ENCODE assay signal across 15 cellular contexts in the genomic region with DNA sequence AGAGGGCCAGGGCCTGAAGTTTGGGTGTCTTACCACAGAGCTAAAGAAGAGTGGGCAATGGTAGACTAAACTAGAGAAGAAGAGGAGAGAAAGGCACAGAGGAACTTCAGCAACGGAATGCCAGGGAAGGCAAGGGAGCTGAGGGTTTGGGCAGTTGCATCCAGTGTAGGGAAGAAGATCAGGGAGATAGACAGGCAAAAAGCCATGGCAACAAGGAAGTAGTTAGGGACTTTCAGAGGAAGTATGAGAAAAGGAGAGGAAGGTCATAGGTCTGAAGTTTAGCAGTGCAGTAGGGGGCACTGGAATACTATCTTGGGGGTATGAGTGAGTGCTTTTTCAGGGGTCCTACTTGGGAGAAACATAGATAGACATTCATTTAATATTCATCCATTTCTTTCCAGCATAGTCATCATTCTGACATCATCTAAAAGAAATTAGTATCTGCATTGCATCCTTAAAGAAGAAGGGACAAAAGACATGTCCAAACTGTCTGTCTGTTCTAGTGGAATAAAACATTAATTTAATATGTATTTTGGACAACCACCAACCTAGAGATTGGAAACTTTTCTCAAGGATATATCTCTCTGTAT. TPM values are rescaled to one million over a fixed set of nuclear protein-coding genes. Genes with fewer than 3 reads are reported as not detected.
DNase-seq lines count a peak whose midpoint lies in the region; TF ChIP-seq lines count a peak whose summit lies in the region.
"Had no signal": no experiment of that assay in that cellular context is flagged by ENCODE, and none has a peak within 500 bp of the region (broad histone marks: within the 10 kb centered on the region; RNA-seq: fewer than 3 reads in every experiment).

No MANE protein-coding gene starts in this region.

- H3K4me1 Mint-ChIP-seq in T-helper 2 cell treated with Interferon-gamma antibody and Interleukin-4, amounts not matched to agents 5 μg/mL and 100 μg/mL, for 36 hours (ENCODE audit: low read depth): peaks cover 11% of the 10 kb centered on the region
- H3K4me1 Mint-ChIP-seq in dendritic cell treated with granulocyte-macrophage colony-stimulating factor and Interleukin-4, amounts not matched to agents 40 ng/mL and 50 ng/mL, for 4 days (ENCODE audit: low read depth): peaks cover 29% of the 10 kb centered on the region
- H3K4me1 Mint-ChIP-seq in neural crest cell: peaks cover 21% of the 10 kb centered on the region
- H3K4me1 Mint-ChIP-seq in chondrocyte (ENCODE audit: low read depth): peaks cover 18% of the 10 kb centered on the region

- no peak for TF ChIP-seq CTCF in neural crest cell (conservative IDR thresholded peaks at IDR 0.05)
- no peak for TF ChIP-seq CTCF in chondrocyte (IDR thresholded peaks at IDR 0.05)

- intact Hi-C loops in dendritic cell treated with granulocyte-macrophage colony-stimulating factor and Interleukin-4, amounts not matched to agents 40 ng/mL and 50 ng/mL, for 4 days (cut with micrococcal nuclease): no loop called here

- H3K27ac Mint-ChIP-seq in T-helper 2 cell treated with Interferon-gamma antibody and Interleukin-4, amounts not matched to agents 5 μg/mL and 100 μg/mL, for 36 hours: no peak overlapping the region
- peak overlapping the region; percentile 18 for H3K27ac Mint-ChIP-seq in dendritic cell treated with granulocyte-macrophage colony-stimulating factor and Interleukin-4, amounts not matched to agents 40 ng/mL and 50 ng/mL, for 4 days
- H3K27ac Mint-ChIP-seq in neural crest cell (ENCODE audit: unreplicated experiment) (peak overlapping the region; percentile 61), chondrocyte (ENCODE audit: unreplicated experiment) (no peak overlapping the region)
- H3K27ac Mint-ChIP-seq: activated CD4-positive, alpha-beta memory T cell treated with anti-CD3 and anti-CD28 coated beads for 36 hours; neural progenitor cell had no signal

- no peaks in the 10 kb centered on the region for H3K9me3 Mint-ChIP-seq in T-helper 2 cell treated with Interferon-gamma antibody and Interleukin-4, amounts not matched to agents 5 μg/mL and 100 μg/mL, for 36 hours
- H3K9me3 Mint-ChIP-seq in dendritic cell treated with granulocyte-macrophage colony-stimulating factor and Interleukin-4, amounts not matched to agents 40 ng/mL and 50 ng/mL, for 4 days: no peaks in the 10 kb centered on the region
- no peaks in the 10 kb centered on the region for H3K9me3 Mint-ChIP-seq in neural crest cell
- no peaks in the 10 kb centered on the region for H3K9me3 Mint-ChIP-seq in chondrocyte (ENCODE audit: low read depth)
- H3K9me3 Mint-ChIP-seq: activated CD4-positive, alpha-beta memory T cell treated with anti-CD3 and anti-CD28 coated beads for 36 hours; neural progenitor cell had no signal

- H3K4me3 Mint-ChIP-seq in T-helper 2 cell treated with Interferon-gamma antibody and Interleukin-4, amounts not matched to agents 5 μg/mL and 100 μg/mL, for 36 hours: peak overlapping the region; percentile 2
- no peak overlapping the region for H3K4me3 Mint-ChIP-seq in dendritic cell treated with granulocyte-macrophage colony-stimulating factor and Interleukin-4, amounts not matched to agents 40 ng/mL and 50 ng/mL, for 4 days
- peak overlapping the region; percentile 64 for H3K4me3 Mint-ChIP-seq in neural crest cell
- H3K4me3 Mint-ChIP-seq in chondrocyte (ENCODE audit: unreplicated experiment): no peak overlapping the region

- no peak for DNase-seq in T-helper 2 cell treated with Interferon-gamma antibody and Interleukin-4, amounts not matched to agents 5 μg/mL and 100 μg/mL, for 36 hours (ENCODE audit: low spot score)
- no peak for DNase-seq in T-helper 2 cell
- DNase-seq in Kasumi-1 (lab: John Stamatoyannopoulos, UW): peak; percentile 7 to 23
- DNase-seq in neural crest cell (ENCODE audit: low read depth, low spot score): no peak
- no peak for DNase-seq in hippocampal formation (lab: John Stamatoyannopoulos, UW)
- no peak for DNase-seq in chondrocyte (ENCODE audit: low spot score)
- DNase-seq in nucleus accumbens (lab: John Stamatoyannopoulos, UW): no peak
- DNase-seq: activated CD4-positive, alpha-beta memory T cell treated with anti-CD3 and anti-CD28 coated beads for 36 hours; activated T-cell treated with anti-CD3 and anti-CD28 coated beads, Interleukin-2, amount 50 U/mL, for 48 hours; esophagus squamous epithelium; NCI-H2029; NCI-H526 treated with DMSO at 0.1 percent for 48 hours; stomach had no signal

- no peaks in the 10 kb centered on the region for H3K36me3 Mint-ChIP-seq in T-helper 2 cell treated with Interferon-gamma antibody and Interleukin-4, amounts not matched to agents 5 μg/mL and 100 μg/mL, for 36 hours (ENCODE audit: low read depth)
- no peaks in the 10 kb centered on the region for H3K36me3 Mint-ChIP-seq in dendritic cell treated with granulocyte-macrophage colony-stimulating factor and Interleukin-4, amounts not matched to agents 40 ng/mL and 50 ng/mL, for 4 days (ENCODE audit: low read depth)
- no peaks in the 10 kb centered on the region for H3K36me3 Mint-ChIP-seq in neural crest cell (ENCODE audit: low read depth)
- no peaks in the 10 kb centered on the region for H3K36me3 Mint-ChIP-seq in chondrocyte (ENCODE audit: low read depth)
- H3K36me3 Mint-ChIP-seq: activated CD4-positive, alpha-beta memory T cell treated with anti-CD3 and anti-CD28 coated beads for 36 hours had no signal

- H3K27me3 Mint-ChIP-seq in T-helper 2 cell treated with Interferon-gamma antibody and Interleukin-4, amounts not matched to agents 5 μg/mL and 100 μg/mL, for 36 hours (ENCODE audit: low read depth): no peaks in the 10 kb centered on the region
- no peaks in the 10 kb centered on the region for H3K27me3 Mint-ChIP-seq in dendritic cell treated with granulocyte-macrophage colony-stimulating factor and Interleukin-4, amounts not matched to agents 40 ng/mL and 50 ng/mL, for 4 days
- H3K27me3 Mint-ChIP-seq in neural crest cell (ENCODE audit: low read depth) (no peaks in the 10 kb centered on the region), chondrocyte (ENCODE audit: low read depth) (no peaks in the 10 kb centered on the region)
- H3K27me3 Mint-ChIP-seq: activated CD4-positive, alpha-beta memory T cell treated with anti-CD3 and anti-CD28 coated beads for 36 hours had no signal

RNA-seq across cellular contexts. Expression of gene NF1, which starts 2.2 kb away (rescaled TPM):
- total RNA-seq in neural crest cell (60.6 and 62.9 TPM in 2 replicates), chondrocyte (41.6 to 63.9 TPM (median 48.2 TPM) in 3 replicates)

Comparison
In these comparisons a context has a peak if more than half of its experiments do, and no peak if none do; other contexts are left out.
1. DNase-seq: peak in Kasumi-1 (2 of 2); none in T-helper 2 cell treated with Interferon-gamma antibody and Interleukin-4, amounts not matched to agents 5 μg/mL and 100 μg/mL, for 36 hours (single experiment), T-helper 2 cell (0 of 5), neural crest cell (single experiment), hippocampal formation (0 of 2), chondrocyte (single experiment) and nucleus accumbens (0 of 56).
2. H3K27ac Mint-ChIP-seq: peak in dendritic cell treated with granulocyte-macrophage colony-stimulating factor and Interleukin-4, amounts not matched to agents 40 ng/mL and 50 ng/mL, for 4 days (single experiment) and neural crest cell (single experiment); none in T-helper 2 cell treated with Interferon-gamma antibody and Interleukin-4, amounts not matched to agents 5 μg/mL and 100 μg/mL, for 36 hours (single experiment) and chondrocyte (single experiment).
3. H3K4me3 Mint-ChIP-seq: peak in T-helper 2 cell treated with Interferon-gamma antibody and Interleukin-4, amounts not matched to agents 5 μg/mL and 100 μg/mL, for 36 hours (single experiment) and neural crest cell (single experiment); none in dendritic cell treated with granulocyte-macrophage colony-stimulating factor and Interleukin-4, amounts not matched to agents 40 ng/mL and 50 ng/mL, for 4 days (single experiment) and chondrocyte (single experiment).